7 cellular contexts compared by ENCODE assay signal in genomic region chr1:40084750-40085149, GRCh38. TPM values are rescaled to one million over a fixed set of nuclear protein-coding genes. Genes with fewer than 3 reads are reported as not detected.
A peak's percentile ranks its signal among the peaks of the same experiment; 100 is the strongest.
DNase-seq lines count a peak whose midpoint lies in the region; FAIRE-seq and TF ChIP-seq lines count a peak whose summit lies in the region.
"Not testable (repeated sequence)": the region's sequence is repeated elsewhere in the genome, so short reads cannot be mapped to it uniquely, and the experiment has no call there.

No MANE protein-coding gene starts in this region.

- H3K14ac ChIP-seq in H1 (ENCODE audit: insufficient read length), result not testable (repeated sequence)

- peak; percentile 65 to 66 for TF ChIP-seq RAD21 in H1 (IDR thresholded peaks at IDR 0.05 in 1 of 2, conservative IDR thresholded peaks at IDR 0.05 in 1 of 2; ENCODE audit: low read depth in 2 of 2, low read length in 2 of 2)

- CTCF ChIA-PET in RWPE1 (lab: Yijun Ruan, JAX), result interaction anchor here (0.5 to 1.2 kb wide), 7 partner anchors 10 to 320 kb away, joined by 3 read pairs; no protein-coding TSS in a partner anchor
- CTCF ChIA-PET in H1 (lab: Charles Lee; ENCODE audit: partially characterized antibody), result interaction anchor here (0.7 to 3.5 kb wide), 21 partner anchors 8 to 320 kb away, joined by 3 to 20 read pairs (median 4); partner anchors contain the start of gene PPT1

- not testable (repeated sequence) for H3K56ac ChIP-seq in H1 (replicated peaks; ENCODE audit: insufficient read length, low read depth, low read length)

- TF ChIP-seq CTCF in RWPE1 (conservative IDR thresholded peaks at IDR 0.05; ENCODE audit: low read depth) (peak; percentile 85), H1 (IDR thresholded peaks at IDR 0.05; ENCODE audit: control extremely low read depth in 1 of 3, insufficient read depth in 1 of 3, low read depth in 1 of 3, low read length in 3 of 3) (peak; percentile 53 to 73 (median 55))

- H4K20me1 ChIP-seq in H1 (replicated peaks in 1 of 2; ENCODE audit: control insufficient read depth in 1 of 2, insufficient read depth in 2 of 2, low read length in 2 of 2), result not testable (repeated sequence)

- not testable (repeated sequence) for H2AK5ac ChIP-seq in H1 (ENCODE audit: low read depth, low read length)

- not testable (repeated sequence) for H3K27ac ChIP-seq in RWPE1; H1 (ENCODE audit: low read depth, low read length)

- not testable (repeated sequence) for H2BK20ac ChIP-seq in H1 (ENCODE audit: low read length)

- H4K5ac ChIP-seq in H1 (ENCODE audit: insufficient read length, low read depth, low read length), result not testable (repeated sequence)

- not testable (repeated sequence) for H3K79me2 ChIP-seq in H1 (ENCODE audit: control insufficient read depth in 1 of 2, insufficient read depth in 2 of 2, low read length in 2 of 2)

- H3K4me3 ChIP-seq in H1 (ENCODE audit: extremely low read depth in 1 of 4, insufficient read depth in 2 of 4, low read depth in 3 of 4, low read length in 4 of 4), result not testable (repeated sequence)

- H3K23me2 ChIP-seq in H1 (ENCODE audit: low read depth, low read length), result not testable (repeated sequence)

- H3K9me3 ChIP-seq in H1 (ENCODE audit: insufficient read depth in 2 of 2, low read depth in 1 of 2, low read length in 1 of 2), result not testable (repeated sequence)

- DNase-seq in G401 (ENCODE audit: low spot score), result peak; percentile 80
- DNase-seq in NCI-H1092 (lab: John Stamatoyannopoulos, UW), result peak; percentile 76
- DNase-seq in RWPE1 (ENCODE audit: low spot score), result not testable (repeated sequence)
- DNase-seq in activated T-cell treated with anti-CD3 and anti-CD28 coated beads, Interleukin-2, amount 50 U/mL, for 1 hour, result peak; percentile 55
- peak; percentile 23 to 87 for DNase-seq in H1 (ENCODE audit: low read depth in 1 of 2, low spot score in 2 of 2)
- DNase-seq in kidney glomerular epithelial cell (lab: John Stamatoyannopoulos, UW), result peak; percentile 60
- DNase-seq in putamen (ENCODE audit: low spot score), result peak; percentile 74

- TF ChIP-seq POLR2A in H1 (IDR thresholded peaks at IDR 0.05; ENCODE audit: control extremely low read depth in 1 of 2, low read depth in 2 of 2, low read length in 2 of 2), result not testable (repeated sequence)

- POLR2A ChIA-PET in RWPE1 (lab: Yijun Ruan, JAX; ENCODE audit: low non-redundant PET), result not testable (repeated sequence)
- POLR2A ChIA-PET in H1 (lab: Charles Lee; ENCODE audit: partially characterized antibody), result interaction anchor here (1.2 kb wide), 1 partner anchor 10 kb away, joined by 6 read pairs; no protein-coding TSS in a partner anchor

- not testable (repeated sequence) for H3K79me1 ChIP-seq in H1 (ENCODE audit: low read depth, low read length)

- not testable (repeated sequence) for H2BK12ac ChIP-seq in H1 (ENCODE audit: low read depth, low read length)

- not testable (repeated sequence) for H3K4me1 ChIP-seq in H1 (replicated peaks in 1 of 4; ENCODE audit: control insufficient read depth in 3 of 4, insufficient read depth in 4 of 4, low read length in 3 of 4)

- not testable (repeated sequence) for H2BK15ac ChIP-seq in H1 (ENCODE audit: low read length)

- TF ChIP-seq EP300 in H1 (IDR thresholded peaks at IDR 0.05; ENCODE audit: borderline replicate concordance in 1 of 2, low read depth in 2 of 2, low read length in 2 of 2), result not testable (repeated sequence)

- not testable (repeated sequence) for H3K4ac ChIP-seq in H1 (replicated peaks; ENCODE audit: insufficient read length, low read depth, low read length)

- H3K36me3 ChIP-seq in H1 (ENCODE audit: control insufficient read depth in 2 of 4, insufficient read depth in 4 of 4, low read length in 3 of 4), result peaks cover 8 to 62% (median 35%) of the 10 kb centered on the region in 4 experiments; a peak in 6 of 8 replicates

- not testable (repeated sequence) for H4K8ac ChIP-seq in H1 (ENCODE audit: extremely low read depth, insufficient read depth, low read length)

- not testable (repeated sequence) for H3K9ac ChIP-seq in H1 (replicated peaks in 1 of 4; ENCODE audit: extremely low read depth in 1 of 4, low read depth in 3 of 4, low read length in 3 of 4)

- H4K91ac ChIP-seq in H1 (replicated peaks; ENCODE audit: insufficient read length, low read length), result not testable (repeated sequence)

- FAIRE-seq in H1 (lab: Jason Lieb, UNC), result not testable (repeated sequence)

- not testable (repeated sequence) for H3K4me2 ChIP-seq in H1 (ENCODE audit: insufficient read depth in 1 of 2, low read depth in 2 of 2, low read length in 2 of 2)

- not testable (repeated sequence) for H3K27me3 ChIP-seq in H1 (replicated peaks in 1 of 4; ENCODE audit: control insufficient read depth in 3 of 4, extremely low read depth in 1 of 4, insufficient read depth in 3 of 4, low read length in 3 of 4)

- H3K18ac ChIP-seq in H1 (ENCODE audit: extremely low read depth, low read length), result not testable (repeated sequence)

- in situ Hi-C loops in G401 (cut with HindIII; ENCODE audit: low sequenced_read_pairs), result not testable (repeated sequence)

- 50% methylated on average over 11 of the region's 11 CpGs; no CpG with 5 or more reads in 1 of the 2 experiments for WGBS in H1 (ENCODE audit: extremely low coverage in 1 of 2, insufficient coverage in 1 of 2, insufficient read length in 1 of 2, insufficient replicate concordance in 2 of 2, low coverage in 1 of 2, low lambda C conversion rate in 2 of 2, missing lambda C conversion rate in 1 of 2), 2 experiments

- not testable (repeated sequence) for H2AFZ ChIP-seq in H1 (ENCODE audit: low read length)

- not testable (repeated sequence) for H2BK120ac ChIP-seq in H1 (replicated peaks; ENCODE audit: low read depth, low read length)

- H3K23ac ChIP-seq in H1 (ENCODE audit: insufficient read length), result not testable (repeated sequence)

- H2BK5ac ChIP-seq in H1 (ENCODE audit: low read depth, low read length), result not testable (repeated sequence)

RNA-seq across cellular contexts. Expression of gene PPT1, which starts 12.3 kb away (rescaled TPM):
- total RNA-seq in G401 (2014; rRNA removed; shearing (Covaris generic)), result 181 and 227 TPM in 2 replicates
- 141 and 150 TPM in 2 replicates for total RNA-seq in H1 (2021; fragmentation: NEBNext Ultra II Directional; extraction: Animal tissue kit (Norgen Biotek cat#: 25700))
- 38.8 and 77.1 TPM in 2 replicates for polyA plus RNA-seq in H1 (2011; rRNA removed)
- polyA plus RNA-seq in H1 (2011; cell fraction: cytosol; rRNA removed), result 56.0 TPM
- polyA plus RNA-seq in H1 (2011; cell fraction: nucleus; rRNA removed), result 62.0 TPM
- polyA plus RNA-seq in H1 (2012, experiment 1 of 2), result 118 to 158 TPM (median 141 TPM) in 4 replicates
- 25.5 TPM for polyA plus RNA-seq in H1 (2012, experiment 2 of 2)
- polyA plus RNA-seq in H1 (2013, experiment 1 of 2), result 251 TPM
- 317 TPM for polyA plus RNA-seq in H1 (2013, experiment 2 of 2)
- polyA minus RNA-seq in H1 (2011; rRNA and poly(A)+ RNA removed), result 134 and 143 TPM in 2 replicates
- 47.7 TPM for polyA minus RNA-seq in H1 (2011; cell fraction: cytosol; rRNA and poly(A)+ RNA removed)
- polyA minus RNA-seq in H1 (2011; cell fraction: nucleus; rRNA and poly(A)+ RNA removed), result 34.6 TPM

RNA-seq across cellular contexts. Expression of gene CAP1, which starts 44.2 kb away (rescaled TPM):
- total RNA-seq in G401 (2014; rRNA removed; shearing (Covaris generic)), result 135 and 183 TPM in 2 replicates
- total RNA-seq in H1 (2021; fragmentation: NEBNext Ultra II Directional; extraction: Animal tissue kit (Norgen Biotek cat#: 25700)), result 274 and 295 TPM in 2 replicates
- polyA plus RNA-seq in H1 (2011; rRNA removed), result 94.5 and 140 TPM in 2 replicates
- polyA plus RNA-seq in H1 (2011; cell fraction: cytosol; rRNA removed), result 156 TPM
- 89.4 TPM for polyA plus RNA-seq in H1 (2011; cell fraction: nucleus; rRNA removed)
- polyA plus RNA-seq in H1 (2012, experiment 1 of 2), result 209 to 252 TPM (median 215 TPM) in 4 replicates
- polyA plus RNA-seq in H1 (2012, experiment 2 of 2), result 43.4 TPM
- 215 TPM for polyA plus RNA-seq in H1 (2013, experiment 1 of 2)
- 209 TPM for polyA plus RNA-seq in H1 (2013, experiment 2 of 2)
- 180 and 198 TPM in 2 replicates for polyA minus RNA-seq in H1 (2011; rRNA and poly(A)+ RNA removed)
- 93.9 TPM for polyA minus RNA-seq in H1 (2011; cell fraction: cytosol; rRNA and poly(A)+ RNA removed)
- polyA minus RNA-seq in H1 (2011; cell fraction: nucleus; rRNA and poly(A)+ RNA removed), result 77.0 TPM
